In genomic region chr7:38411404-38411803, GRCh38 we compare ENCODE assay signal across 1 cellular context.
TF ChIP-seq lines count a peak whose summit lies in the region.

No MANE protein-coding gene starts in this region.

TF ChIP-seq in GM12878, 131 proteins besides CTCF, POLR2A, EP300 and RAD21 (continued from another document):
- TF ChIP-seq CEBPZ (IDR thresholded peaks at IDR 0.05; ENCODE audit: low read depth, low read length) (no peak), E4F1 (IDR thresholded peaks at IDR 0.05; ENCODE audit: borderline replicate concordance, partially characterized antibody) (no peak), ZBTB4 (CRISPR knock-in tag; IDR thresholded peaks at IDR 0.05) (no peak), PAX5 (IDR thresholded peaks at IDR 0.05; ENCODE audit: borderline replicate concordance, low read depth, low read length) (no peak), NFIC (IDR thresholded peaks at IDR 0.05; ENCODE audit: low read depth, low read length) (no peak), IKZF2 (IDR thresholded peaks at IDR 0.05) (no peak), ZNF687 (IDR thresholded peaks at IDR 0.05) (no peak), EGR1 (IDR thresholded peaks at IDR 0.05; ENCODE audit: borderline replicate concordance in 1 of 2, low read depth in 2 of 2, low read length in 2 of 2) (no peak)
TF ChIP-seq in GM12878: peak in this region for 0.
